20 cellular contexts compared by ENCODE assay signal in genomic region chr12:5588231-5588995, GRCh38.
DNase-seq lines count a peak whose midpoint lies in the region; ATAC-seq and TF ChIP-seq lines count a peak whose summit lies in the region.
"Had no signal": no experiment of that assay in that cellular context is flagged by ENCODE, and none has a peak within 500 bp of the region (broad histone marks: within the 10 kb centered on the region; RNA-seq: fewer than 3 reads in every experiment).

No MANE protein-coding gene starts in this region.

- peaks cover 9% of the 10 kb centered on the region; the same call in 1 of the 2 replicates for H3K9me3 ChIP-seq in NT2/D1 (ENCODE audit: insufficient read depth, low read length)
- no peaks in the 10 kb centered on the region for H3K9me3 ChIP-seq in gastroesophageal sphincter
- no peaks in the 10 kb centered on the region for H3K9me3 ChIP-seq in skeletal muscle tissue (ENCODE audit: control insufficient read depth in 3 of 3, low read length in 3 of 3)
- H3K9me3 ChIP-seq: adrenal gland, gastrocnemius medialis, prostate gland, SJSA1 had no signal

- DNase-seq in GM03348 (ENCODE audit: low spot score) (peak; percentile 43), NT2/D1 (ENCODE audit: low read depth, low spot score) (no peak), SHP77 (lab: John Stamatoyannopoulos, UW) (no peak)
- no peak for DNase-seq in stimulated activated naive CD4-positive, alpha-beta T cell treated with Interleukin-2 at 50 U/mL for 16 hours (lab: John Stamatoyannopoulos, UW)
- DNase-seq: activated CD4-positive, alpha-beta T cell treated with anti-CD3 and anti-CD28 coated beads, Interleukin-2, amount 50 U/mL, for 48 hours; activated gamma-delta T cell; adrenal gland; DMS79 treated with DMSO at 0.1 percent for 48 hours; gastrocnemius medialis; HCEC 1CT; NCI-H1092; NCI-H2107; NCI-H526; stimulated activated CD8-positive, alpha-beta memory T cell treated with anti-CD3 and anti-CD28 coated beads, Interleukin-4, amount 100 ng/mL, for 48 hours; T-helper 2 cell had no signal

- TF ChIP-seq POLR2A in gastroesophageal sphincter (IDR thresholded peaks at IDR 0.05): no peak

- TF ChIP-seq EP300 in gastroesophageal sphincter (IDR thresholded peaks at IDR 0.05): no peak

- no peak overlapping the region for H3K4me3 ChIP-seq in NT2/D1 (ENCODE audit: insufficient read length, low read depth)
- no peak overlapping the region for H3K4me3 ChIP-seq in gastroesophageal sphincter
- H3K4me3 ChIP-seq in skeletal muscle tissue (ENCODE audit: low read length in 3 of 3): no peak overlapping the region
- H3K4me3 ChIP-seq: adrenal gland, gastrocnemius medialis, prostate gland, SJSA1 had no signal

- ATAC-seq in gastroesophageal sphincter (peak; percentile 39), GM21423 (IDR thresholded peaks at IDR 0.05; ENCODE audit: unreplicated experiment) (no peak)
- ATAC-seq: gastrocnemius medialis had no signal

- no peak overlapping the region for H3K27ac ChIP-seq in gastroesophageal sphincter
- peak overlapping the region; percentile 44 for H3K27ac ChIP-seq in skeletal muscle tissue (ENCODE audit: low read depth, low read length)
- H3K27ac ChIP-seq: adrenal gland, gastrocnemius medialis, prostate gland, SJSA1 had no signal

- TF ChIP-seq CTCF in gastroesophageal sphincter (IDR thresholded peaks at IDR 0.05): no peak

- H3K9ac ChIP-seq in NT2/D1 (ENCODE audit: insufficient read length, low read depth): peak overlapping the region; percentile 5
- H3K9ac ChIP-seq in skeletal muscle tissue (ENCODE audit: low read depth in 1 of 3, low read length in 3 of 3): no peak overlapping the region

- H3K27me3 ChIP-seq in NT2/D1 (ENCODE audit: insufficient read depth, insufficient read length): no peaks in the 10 kb centered on the region
- no peaks in the 10 kb centered on the region for H3K27me3 ChIP-seq in gastroesophageal sphincter
- H3K27me3 ChIP-seq in skeletal muscle tissue (ENCODE audit: control insufficient read depth in 3 of 3, insufficient read depth in 3 of 3, low read length in 3 of 3): peaks cover 0 to 7% (median 0%) of the 10 kb centered on the region in 3 donors
- H3K27me3 ChIP-seq: adrenal gland, gastrocnemius medialis, SJSA1 had no signal

- WGBS in gastroesophageal sphincter (ENCODE audit: low coverage in 1 of 2), 2 donors: 87 to 94% methylated on average over 4 to 9 of the region's 12 CpGs

- peaks cover 30% of the 10 kb centered on the region for H3K4me1 ChIP-seq in NT2/D1 (ENCODE audit: insufficient read depth, insufficient read length)
- H3K4me1 ChIP-seq in gastroesophageal sphincter: peaks cover 0 to 11% (median 0%) of the 10 kb centered on the region in 3 donors
- H3K4me1 ChIP-seq in skeletal muscle tissue (ENCODE audit: control insufficient read depth in 3 of 3, insufficient read depth in 3 of 3, low read length in 3 of 3): peaks cover 0 to 9% (median 0%) of the 10 kb centered on the region in 3 donors
- H3K4me1 ChIP-seq: adrenal gland, prostate gland had no signal

- no peaks in the 10 kb centered on the region for H3K36me3 ChIP-seq in NT2/D1 (ENCODE audit: insufficient read depth, insufficient read length, low read length)
- no peaks in the 10 kb centered on the region for H3K36me3 ChIP-seq in gastroesophageal sphincter
- no peaks in the 10 kb centered on the region for H3K36me3 ChIP-seq in skeletal muscle tissue (ENCODE audit: control insufficient read depth in 3 of 3, insufficient read depth in 3 of 3, low read length in 3 of 3)
- H3K36me3 ChIP-seq: adrenal gland, gastrocnemius medialis, prostate gland, SJSA1 had no signal
